1 cellular context compared by ENCODE assay signal in the genomic region with DNA sequence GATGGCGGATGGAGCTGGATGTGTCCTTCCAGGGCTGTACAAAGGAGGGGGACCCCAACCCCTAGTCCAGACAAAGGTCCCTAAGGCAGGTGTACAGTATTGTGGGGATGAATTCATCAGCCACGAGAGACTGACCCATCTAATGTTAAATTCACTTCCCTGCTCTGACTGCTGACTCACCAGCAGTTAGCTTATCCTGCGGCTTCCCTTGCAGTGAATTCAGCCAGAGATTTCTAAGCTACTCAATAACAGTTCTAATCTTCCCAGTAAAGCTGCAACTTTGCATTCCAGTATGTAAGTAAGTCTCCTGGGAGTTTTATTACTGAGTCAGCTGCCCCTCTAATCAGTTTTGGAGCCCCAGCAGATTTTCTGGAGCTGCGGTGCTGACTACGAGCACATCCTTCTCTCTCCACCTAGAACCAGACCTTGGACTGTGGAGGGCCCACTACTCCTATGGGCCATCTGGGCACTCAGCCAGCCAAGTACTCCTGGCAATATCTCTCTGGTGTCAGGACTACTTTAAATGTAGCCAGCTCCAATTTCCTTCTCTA.
TF ChIP-seq lines count a peak whose summit lies in the region.

No MANE protein-coding gene starts in this region.

TF ChIP-seq in HepG2, 621 proteins besides CTCF, POLR2A, EP300 and RAD21:
- TF ChIP-seq, protein P1, sequence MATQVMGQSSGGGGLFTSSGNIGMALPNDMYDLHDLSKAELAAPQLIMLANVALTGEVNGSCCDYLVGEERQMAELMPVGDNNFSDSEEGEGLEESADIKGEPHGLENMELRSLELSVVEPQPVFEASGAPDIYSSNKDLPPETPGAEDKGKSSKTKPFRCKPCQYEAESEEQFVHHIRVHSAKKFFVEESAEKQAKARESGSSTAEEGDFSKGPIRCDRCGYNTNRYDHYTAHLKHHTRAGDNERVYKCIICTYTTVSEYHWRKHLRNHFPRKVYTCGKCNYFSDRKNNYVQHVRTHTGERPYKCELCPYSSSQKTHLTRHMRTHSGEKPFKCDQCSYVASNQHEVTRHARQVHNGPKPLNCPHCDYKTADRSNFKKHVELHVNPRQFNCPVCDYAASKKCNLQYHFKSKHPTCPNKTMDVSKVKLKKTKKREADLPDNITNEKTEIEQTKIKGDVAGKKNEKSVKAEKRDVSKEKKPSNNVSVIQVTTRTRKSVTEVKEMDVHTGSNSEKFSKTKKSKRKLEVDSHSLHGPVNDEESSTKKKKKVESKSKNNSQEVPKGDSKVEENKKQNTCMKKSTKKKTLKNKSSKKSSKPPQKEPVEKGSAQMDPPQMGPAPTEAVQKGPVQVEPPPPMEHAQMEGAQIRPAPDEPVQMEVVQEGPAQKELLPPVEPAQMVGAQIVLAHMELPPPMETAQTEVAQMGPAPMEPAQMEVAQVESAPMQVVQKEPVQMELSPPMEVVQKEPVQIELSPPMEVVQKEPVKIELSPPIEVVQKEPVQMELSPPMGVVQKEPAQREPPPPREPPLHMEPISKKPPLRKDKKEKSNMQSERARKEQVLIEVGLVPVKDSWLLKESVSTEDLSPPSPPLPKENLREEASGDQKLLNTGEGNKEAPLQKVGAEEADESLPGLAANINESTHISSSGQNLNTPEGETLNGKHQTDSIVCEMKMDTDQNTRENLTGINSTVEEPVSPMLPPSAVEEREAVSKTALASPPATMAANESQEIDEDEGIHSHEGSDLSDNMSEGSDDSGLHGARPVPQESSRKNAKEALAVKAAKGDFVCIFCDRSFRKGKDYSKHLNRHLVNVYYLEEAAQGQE (IDR thresholded peaks at IDR 0.05; ENCODE audit: borderline replicate concordance in 1 of 2, low read depth in 1 of 2, low read length in 2 of 2) = no peak
- TF ChIP-seq, protein P2, sequence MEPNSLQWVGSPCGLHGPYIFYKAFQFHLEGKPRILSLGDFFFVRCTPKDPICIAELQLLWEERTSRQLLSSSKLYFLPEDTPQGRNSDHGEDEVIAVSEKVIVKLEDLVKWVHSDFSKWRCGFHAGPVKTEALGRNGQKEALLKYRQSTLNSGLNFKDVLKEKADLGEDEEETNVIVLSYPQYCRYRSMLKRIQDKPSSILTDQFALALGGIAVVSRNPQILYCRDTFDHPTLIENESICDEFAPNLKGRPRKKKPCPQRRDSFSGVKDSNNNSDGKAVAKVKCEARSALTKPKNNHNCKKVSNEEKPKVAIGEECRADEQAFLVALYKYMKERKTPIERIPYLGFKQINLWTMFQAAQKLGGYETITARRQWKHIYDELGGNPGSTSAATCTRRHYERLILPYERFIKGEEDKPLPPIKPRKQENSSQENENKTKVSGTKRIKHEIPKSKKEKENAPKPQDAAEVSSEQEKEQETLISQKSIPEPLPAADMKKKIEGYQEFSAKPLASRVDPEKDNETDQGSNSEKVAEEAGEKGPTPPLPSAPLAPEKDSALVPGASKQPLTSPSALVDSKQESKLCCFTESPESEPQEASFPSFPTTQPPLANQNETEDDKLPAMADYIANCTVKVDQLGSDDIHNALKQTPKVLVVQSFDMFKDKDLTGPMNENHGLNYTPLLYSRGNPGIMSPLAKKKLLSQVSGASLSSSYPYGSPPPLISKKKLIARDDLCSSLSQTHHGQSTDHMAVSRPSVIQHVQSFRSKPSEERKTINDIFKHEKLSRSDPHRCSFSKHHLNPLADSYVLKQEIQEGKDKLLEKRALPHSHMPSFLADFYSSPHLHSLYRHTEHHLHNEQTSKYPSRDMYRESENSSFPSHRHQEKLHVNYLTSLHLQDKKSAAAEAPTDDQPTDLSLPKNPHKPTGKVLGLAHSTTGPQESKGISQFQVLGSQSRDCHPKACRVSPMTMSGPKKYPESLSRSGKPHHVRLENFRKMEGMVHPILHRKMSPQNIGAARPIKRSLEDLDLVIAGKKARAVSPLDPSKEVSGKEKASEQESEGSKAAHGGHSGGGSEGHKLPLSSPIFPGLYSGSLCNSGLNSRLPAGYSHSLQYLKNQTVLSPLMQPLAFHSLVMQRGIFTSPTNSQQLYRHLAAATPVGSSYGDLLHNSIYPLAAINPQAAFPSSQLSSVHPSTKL (CRISPR knock-in tag; IDR thresholded peaks at IDR 0.05) = 0 out of 2 replicates have a peak, but pooled peaks have one; percentile 19
- TF ChIP-seq XRCC5 (optimal IDR thresholded peaks at IDR 0.05; ENCODE audit: low read length) (peak; percentile 14), ZNF292 (CRISPR knock-in tag; IDR thresholded peaks at IDR 0.05; ENCODE audit: borderline replicate concordance, low read depth) (0 out of 2 replicates have a peak, but pooled peaks have one; percentile 22), TAF15 (IDR thresholded peaks at IDR 0.05; ENCODE audit: low read depth, low read length, poor library complexity, severe bottlenecking) (no peak), ZFX (CRISPR knock-in tag; IDR thresholded peaks at IDR 0.05; ENCODE audit: low read depth) (peak; percentile 33; the same call in 1 of the 2 replicates), FOSL2 (CRISPR knock-in tag; IDR thresholded peaks at IDR 0.05) (0 out of 2 replicates have a peak, but pooled peaks have one; percentile 19), HNF4A (CRISPR knock-in tag; IDR thresholded peaks at IDR 0.05) (0 out of 2 replicates have a peak, but pooled peaks have one; percentile 49), CENPT (CRISPR knock-in tag; IDR thresholded peaks at IDR 0.05; ENCODE audit: low read depth) (no peak)
- TF ChIP-seq, protein P3, sequence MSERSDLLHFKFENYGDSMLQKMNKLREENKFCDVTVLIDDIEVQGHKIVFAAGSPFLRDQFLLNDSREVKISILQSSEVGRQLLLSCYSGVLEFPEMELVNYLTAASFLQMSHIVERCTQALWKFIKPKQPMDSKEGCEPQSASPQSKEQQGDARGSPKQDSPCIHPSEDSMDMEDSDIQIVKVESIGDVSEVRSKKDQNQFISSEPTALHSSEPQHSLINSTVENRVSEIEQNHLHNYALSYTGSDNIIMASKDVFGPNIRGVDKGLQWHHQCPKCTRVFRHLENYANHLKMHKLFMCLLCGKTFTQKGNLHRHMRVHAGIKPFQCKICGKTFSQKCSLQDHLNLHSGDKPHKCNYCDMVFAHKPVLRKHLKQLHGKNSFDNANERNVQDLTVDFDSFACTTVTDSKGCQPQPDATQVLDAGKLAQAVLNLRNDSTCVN (CRISPR knock-in tag; IDR thresholded peaks at IDR 0.05; ENCODE audit: borderline replicate concordance) = peak; percentile 95
- TF ChIP-seq, protein P4, sequence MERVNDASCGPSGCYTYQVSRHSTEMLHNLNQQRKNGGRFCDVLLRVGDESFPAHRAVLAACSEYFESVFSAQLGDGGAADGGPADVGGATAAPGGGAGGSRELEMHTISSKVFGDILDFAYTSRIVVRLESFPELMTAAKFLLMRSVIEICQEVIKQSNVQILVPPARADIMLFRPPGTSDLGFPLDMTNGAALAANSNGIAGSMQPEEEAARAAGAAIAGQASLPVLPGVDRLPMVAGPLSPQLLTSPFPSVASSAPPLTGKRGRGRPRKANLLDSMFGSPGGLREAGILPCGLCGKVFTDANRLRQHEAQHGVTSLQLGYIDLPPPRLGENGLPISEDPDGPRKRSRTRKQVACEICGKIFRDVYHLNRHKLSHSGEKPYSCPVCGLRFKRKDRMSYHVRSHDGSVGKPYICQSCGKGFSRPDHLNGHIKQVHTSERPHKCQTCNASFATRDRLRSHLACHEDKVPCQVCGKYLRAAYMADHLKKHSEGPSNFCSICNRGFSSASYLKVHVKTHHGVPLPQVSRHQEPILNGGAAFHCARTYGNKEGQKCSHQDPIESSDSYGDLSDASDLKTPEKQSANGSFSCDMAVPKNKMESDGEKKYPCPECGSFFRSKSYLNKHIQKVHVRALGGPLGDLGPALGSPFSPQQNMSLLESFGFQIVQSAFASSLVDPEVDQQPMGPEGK (CRISPR knock-in tag; IDR thresholded peaks at IDR 0.05) = 0 out of 2 replicates have a peak, but pooled peaks have one; percentile 12
